Comparison of ENCODE assay signal across 17 cellular contexts in the genomic region with DNA sequence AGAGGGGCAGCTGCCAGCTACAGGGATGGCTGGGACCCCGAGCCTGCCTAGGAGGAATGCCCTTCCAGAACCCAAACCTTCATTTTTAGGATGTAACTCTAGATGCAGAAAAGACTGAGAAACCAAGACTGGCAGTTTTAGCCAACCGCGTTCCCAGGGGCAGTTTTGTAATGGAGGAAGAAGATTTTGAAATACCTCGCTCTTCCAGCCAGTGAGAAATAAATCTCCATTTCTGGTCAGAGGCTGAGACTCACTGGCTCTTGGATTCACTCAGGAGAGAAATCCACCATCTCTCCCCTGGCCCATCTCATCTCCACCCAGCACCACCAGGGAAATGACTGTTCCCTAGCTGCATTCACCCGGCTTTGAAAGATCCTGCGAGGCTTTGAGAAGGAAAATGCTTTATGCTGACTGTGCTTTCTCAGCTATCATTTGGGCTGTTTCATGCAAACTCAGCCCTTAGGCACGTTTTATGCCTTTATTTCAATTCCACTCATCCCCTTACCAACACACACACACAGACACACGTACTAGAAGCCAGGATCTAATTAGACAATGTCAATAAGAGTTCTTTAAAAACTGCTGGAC.
DNase-seq lines count a peak whose midpoint lies in the region; ATAC-seq, FAIRE-seq and TF ChIP-seq lines count a peak whose summit lies in the region.
"Had no signal": no experiment of that assay in that cellular context is flagged by ENCODE, and none has a peak within 500 bp of the region (broad histone marks: within the 10 kb centered on the region; RNA-seq: fewer than 3 reads in every experiment).

No MANE protein-coding gene starts in this region.

- no peak overlapping the region for H3K4ac ChIP-seq in H9 (ENCODE audit: low read depth, low read length)

- H3K27ac ChIP-seq in GM12878 (ENCODE audit: control insufficient read depth, insufficient read depth) (no peak overlapping the region), H9 (ENCODE audit: insufficient read length, low read depth, low read length) (no peak overlapping the region)
- H3K27ac ChIP-seq: dorsolateral prefrontal cortex, SK-N-MC had no signal

- H3K79me1 ChIP-seq in H9 (ENCODE audit: insufficient read depth, low read depth, low read length, poor library complexity, severe bottlenecking) = no peaks in the 10 kb centered on the region

- CTCF ChIA-PET in GM12878 (lab: Yijun Ruan, JAX) = interaction anchor here (2.3 kb wide), 1 partner anchor 9 kb away, joined by 8 read pairs; no protein-coding TSS in a partner anchor

- no peak overlapping the region for H3K18ac ChIP-seq in H9 (ENCODE audit: insufficient read length, low read depth, low read length)

- H2BK5ac ChIP-seq in H9 (ENCODE audit: insufficient read length, low read length) = no peak overlapping the region

- H3K36me3 Mint-ChIP-seq in H9 (ENCODE audit: insufficient read depth in 1 of 3, low read depth in 3 of 3) = no peaks in the 10 kb centered on the region; a peak in 1 of 7 replicates

- H2BK12ac ChIP-seq in H9 (ENCODE audit: insufficient read length, low read depth, low read length) = no peak overlapping the region

- in situ Hi-C loops in GM12878 (cut with MboI) = no loop called here

- no peak for TF ChIP-seq CTCF in GM12878 (IDR thresholded peaks at IDR 0.05 in 2 of 3, conservative IDR thresholded peaks at IDR 0.05 in 1 of 3; ENCODE audit: control insufficient read depth in 2 of 3, extremely low read depth in 1 of 3, insufficient read depth in 1 of 3, low read depth in 3 of 3, low read length in 3 of 3)
- no peak for TF ChIP-seq CTCF in H9 (conservative IDR thresholded peaks at IDR 0.05)

- H3K14ac ChIP-seq in H9 (ENCODE audit: insufficient read depth, low read length) = no peak overlapping the region

- no peak overlapping the region for H2BK15ac ChIP-seq in H9 (ENCODE audit: low read depth, low read length)

- no peaks in the 10 kb centered on the region for H3K27me3 ChIP-seq in GM12878 (replicated peaks in 1 of 2; ENCODE audit: control insufficient read depth in 2 of 2, insufficient read depth in 2 of 2, low read length in 1 of 2)
- H3K27me3 ChIP-seq in H9 (ENCODE audit: insufficient read depth, low read length) = no peaks in the 10 kb centered on the region

- no peak for FAIRE-seq in GM12878 (lab: Jason Lieb, UNC)
- FAIRE-seq: astrocyte had no signal

- no peak overlapping the region for H2BK20ac ChIP-seq in H9 (ENCODE audit: low read depth, low read length, poor library complexity, severe bottlenecking)

- H4K20me1 ChIP-seq in GM12878 (ENCODE audit: control insufficient read depth, insufficient read depth) (no peaks in the 10 kb centered on the region), H9 (ENCODE audit: control insufficient read depth, insufficient read depth, insufficient read length) (no peaks in the 10 kb centered on the region)

- WGBS in GM12878 (ENCODE audit: insufficient coverage, insufficient replicate concordance, low lambda C conversion rate, missing lambda C conversion rate) = 20% methylated on average over 8 of the region's 8 CpGs
- no CpG with 5 or more reads among the region's 8 CpGs for WGBS in H9 (ENCODE audit: extremely low coverage, insufficient read length, low lambda C conversion rate)

- TF ChIP-seq POLR2A in GM12878 (IDR thresholded peaks at IDR 0.05; ENCODE audit: low read depth, low read length) = no peak

- no peak overlapping the region for H3K23ac ChIP-seq in H9 (ENCODE audit: insufficient read length, low read depth, low read length)

- peaks cover 5% of the 10 kb centered on the region for H3K27me3 Mint-ChIP-seq in H9 (ENCODE audit: low read depth)

- POLR2A ChIA-PET in GM12878 (lab: Charles Lee) = no interaction called here

- H3T11ph ChIP-seq in H9 (ENCODE audit: low read length) = no peak overlapping the region

- H3K9me3 Mint-ChIP-seq in H9 = no peaks in the 10 kb centered on the region

- RAD21 ChIA-PET in GM12878 (lab: Charles Lee; ENCODE audit: unreplicated experiment) = no interaction called here

- no peak for TF ChIP-seq RAD21 in GM12878 (IDR thresholded peaks at IDR 0.05; ENCODE audit: insufficient read depth, low read depth, low read length)

- no peak for TF ChIP-seq EP300 in GM12878 (IDR thresholded peaks at IDR 0.05; ENCODE audit: borderline replicate concordance in 1 of 2, control insufficient read depth in 1 of 2, low read depth in 2 of 2, low read length in 2 of 2)

- H3K79me2 ChIP-seq in GM12878 (ENCODE audit: control insufficient read depth, insufficient read depth, low read length) (no peaks in the 10 kb centered on the region), H9 (ENCODE audit: insufficient read depth, low read length) (no peaks in the 10 kb centered on the region)

- no peak overlapping the region for H3K27ac Mint-ChIP-seq in H9

- no TSS peak for BruUV-seq in GM12878 (replicated peaks; lab: Mats Ljungman, UMichigan)

- intact Hi-C loops in GM12878 (cut with micrococcal nuclease; ENCODE audit: unreplicated experiment) = no loop called here

- no peak overlapping the region for H3K56ac ChIP-seq in H9 (ENCODE audit: insufficient read length, low read depth, low read length)

- H3K4me2 ChIP-seq in GM12878 (ENCODE audit: control insufficient read depth, insufficient read depth) = no peak overlapping the region
- H3K4me2 ChIP-seq in H9 (ENCODE audit: insufficient read depth, insufficient read length, low read length) = no peak overlapping the region

- H3K4me1 ChIP-seq in GM12878 (ENCODE audit: control insufficient read depth, insufficient read depth, low read length) = peaks cover 15% of the 10 kb centered on the region
- H3K4me1 ChIP-seq in H9 (ENCODE audit: insufficient read depth, low read length) = no peaks in the 10 kb centered on the region
- H3K4me1 ChIP-seq: HAP-1, stomach had no signal

- no peaks in the 10 kb centered on the region for H3K9me3 ChIP-seq in GM12878 (replicated peaks; ENCODE audit: control insufficient read depth, insufficient read depth, low read length)
- no peaks in the 10 kb centered on the region for H3K9me3 ChIP-seq in H9 (ENCODE audit: control insufficient read depth, low read depth, low read length)
- H3K9me3 ChIP-seq: HAP-1, stomach had no signal

- H3K36me3 ChIP-seq in GM12878 (ENCODE audit: control insufficient read depth in 2 of 2, insufficient read depth in 2 of 2, low read length in 1 of 2) = no peaks in the 10 kb centered on the region
- H3K36me3 ChIP-seq: HAP-1, stomach had no signal

- H3K23me2 ChIP-seq in H9 (ENCODE audit: insufficient read length, low read depth, low read length, poor library complexity, severe bottlenecking) = no peaks in the 10 kb centered on the region

- H2AFZ ChIP-seq in GM12878 (ENCODE audit: control insufficient read depth, low read depth, low read length) (peak overlapping the region; percentile 15; the same call in 1 of the 2 replicates), H9 (ENCODE audit: low read length) (no peak overlapping the region)

- H3K9ac ChIP-seq in GM12878 (ENCODE audit: control insufficient read depth, insufficient read depth, low read length) (no peak overlapping the region), H9 (ENCODE audit: extremely low read depth, insufficient read length, low read length) (no peak overlapping the region)

- H3K4me3 ChIP-seq in GM12878 = no peak overlapping the region
- H3K4me3 ChIP-seq: dorsolateral prefrontal cortex, HAP-1, SK-N-MC, stomach had no signal

- H3K4me3 Mint-ChIP-seq in H9 = no peak overlapping the region

- H4K8ac ChIP-seq in H9 (replicated peaks; ENCODE audit: insufficient read length, low read depth, low read length) = no peak overlapping the region

- no peak overlapping the region for H4K5ac ChIP-seq in H9 (ENCODE audit: insufficient read length, low read depth, low read length)

- DNase-seq in AG08395 (ENCODE audit: low spot score) (peak; percentile 48), LHCN-M2 (ENCODE audit: low read depth) (peak; percentile 48), GM12878 (ENCODE audit: low read depth, low spot score) (no peak), iris pigment epithelial cell (ENCODE audit: low read depth) (peak; percentile 45), medulla oblongata (ENCODE audit: extremely low spot score) (no peak), NCI-H1092 (lab: John Stamatoyannopoulos, UW) (no peak), H9 (no peak)
- DNase-seq in NK-92 treated with Interleukin-12 subunit alpha and Interleukin-12 subunit beta, amount 100 ng/mL, for 24 hours (lab: John Stamatoyannopoulos, UW) = no peak
- DNase-seq: activated effector memory CD4-positive, alpha-beta T cell treated with Interleukin-2 at 50 U/mL for 16 hours; AML-193; dorsolateral prefrontal cortex; NCI-H69; occipital lobe; stomach had no signal

- no peak overlapping the region for H4K91ac ChIP-seq in H9 (ENCODE audit: insufficient read length, low read depth, low read length)

- no peak overlapping the region for H2AK5ac ChIP-seq in H9 (ENCODE audit: insufficient read length, low read length)

- H3K4me1 Mint-ChIP-seq in H9 = peaks cover 4 to 6% of the 10 kb centered on the region in 2 experiments; a peak in 1 of 4 replicates

- SMC1A ChIA-PET in GM12878 (lab: Charles Lee; ENCODE audit: uncharacterized antibody, unreplicated experiment) = interaction anchor here (1.2 to 1.9 kb wide), 3 partner anchors 9 to 40 kb away, joined by 3 to 13 read pairs (median 3); no protein-coding TSS in a partner anchor

- no peak overlapping the region for H2BK120ac ChIP-seq in H9 (ENCODE audit: low read depth, low read length, poor library complexity, severe bottlenecking)

- ATAC-seq in GM12878 = no peak

TF ChIP-seq in GM12878, 131 proteins besides CTCF, POLR2A, EP300 and RAD21 (continues in another document):
- TF ChIP-seq JUND (IDR thresholded peaks at IDR 0.05; ENCODE audit: low read depth, low read length) (no peak), FOS (IDR thresholded peaks at IDR 0.05; ENCODE audit: borderline replicate concordance, extremely low read depth, insufficient read length) (no peak), KDM1A (IDR thresholded peaks at IDR 0.05; ENCODE audit: borderline replicate concordance) (no peak), YY1 (IDR thresholded peaks at IDR 0.05; ENCODE audit: low read depth, low read length) (no peak), ATF2 (IDR thresholded peaks at IDR 0.05; ENCODE audit: low read length) (no peak), MYC (IDR thresholded peaks at IDR 0.05; ENCODE audit: insufficient read depth, insufficient read length, insufficient replicate concordance, low read length, severe bottlenecking) (no peak), ZNF217 (IDR thresholded peaks at IDR 0.05) (no peak), ZNF274 (IDR thresholded peaks at IDR 0.05; ENCODE audit: insufficient read depth, insufficient read length) (no peak)

Comparison
In these comparisons a context has a peak if more than half of its experiments do, and no peak if none do; other contexts are left out.
1. DNase-seq: peak in AG08395 (single experiment), LHCN-M2 (single experiment) and iris pigment epithelial cell (single experiment); none in GM12878 (single experiment), medulla oblongata (single experiment), NCI-H1092 (single experiment), H9 (single experiment) and NK-92 treated with Interleukin-12 subunit alpha and Interleukin-12 subunit beta, amount 100 ng/mL, for 24 hours (single experiment).